ENCODE assay signal across 8 cellular contexts in the genomic region with DNA sequence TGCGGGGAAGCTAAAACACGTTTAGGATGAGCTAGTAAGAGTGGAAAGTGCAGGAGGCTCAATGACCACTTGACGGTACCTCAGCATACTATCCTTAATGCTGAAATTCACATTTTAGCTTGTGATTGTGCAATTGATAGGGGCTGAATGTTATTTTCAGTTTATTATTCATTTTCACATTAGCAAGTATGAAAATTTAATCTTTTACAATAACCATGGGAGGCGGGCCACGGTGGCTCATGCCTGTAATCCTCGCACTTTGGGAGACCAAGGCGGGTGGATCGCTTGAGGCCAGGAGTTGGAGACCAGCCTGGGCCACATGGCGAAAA. TPM values are rescaled to one million over a fixed set of nuclear protein-coding genes. Genes with fewer than 3 reads are reported as not detected.
DNase-seq lines count a peak whose midpoint lies in the region; ATAC-seq, FAIRE-seq and TF ChIP-seq lines count a peak whose summit lies in the region.

No MANE protein-coding gene starts in this region.

- TF ChIP-seq EP300 in GM12878 (IDR thresholded peaks at IDR 0.05; ENCODE audit: borderline replicate concordance in 1 of 2, control insufficient read depth in 1 of 2, low read depth in 2 of 2, low read length in 2 of 2): no peak

- H3K4ac ChIP-seq in mesendoderm (ENCODE audit: low read depth, low read length): no peak overlapping the region

- H3K4me2 ChIP-seq in GM12878 (ENCODE audit: control insufficient read depth, insufficient read depth) (peak overlapping the region; percentile 78), mesendoderm (ENCODE audit: low read length) (peak overlapping the region; percentile 51)

- TF ChIP-seq CTCF in GM12878 (IDR thresholded peaks at IDR 0.05 in 2 of 3, conservative IDR thresholded peaks at IDR 0.05 in 1 of 3; ENCODE audit: control insufficient read depth in 2 of 3, extremely low read depth in 1 of 3, insufficient read depth in 1 of 3, low read depth in 3 of 3, low read length in 3 of 3): no peak

- no peak for DNase-seq in stimulated activated naive CD8-positive, alpha-beta T cell treated with anti-CD3 and anti-CD28 coated beads, Interleukin-15, Interleukin-2, amounts not matched to agents 100 U/mL and 50 U/mL, for 24 hours
- DNase-seq in GM12878 (ENCODE audit: low read depth, low spot score) (no peak), mesendoderm (no peak), AG08396 (ENCODE audit: low spot score) (no peak), middle frontal gyrus (ENCODE audit: extremely low spot score, low spot score) (no peak)

- BruUV-seq in GM12878 (replicated peaks; lab: Mats Ljungman, UMichigan): no TSS peak

- H3K27me3 ChIP-seq in GM12878 (replicated peaks in 1 of 2; ENCODE audit: control insufficient read depth in 2 of 2, insufficient read depth in 2 of 2, low read length in 1 of 2) (no peaks in the 10 kb centered on the region; a peak in 3 of 4 replicates), mesendoderm (ENCODE audit: insufficient read depth, low read length, poor library complexity) (peaks cover 8% of the 10 kb centered on the region)

- intact Hi-C loops in GM12878 (cut with micrococcal nuclease; ENCODE audit: unreplicated experiment): loop anchor here (2.0 kb wide), 1 partner anchor 21 kb away; the partner anchor contains the start of gene ANLN

- H3K79me1 ChIP-seq in mesendoderm (ENCODE audit: low read length): no peaks in the 10 kb centered on the region

- H2BK5ac ChIP-seq in mesendoderm (ENCODE audit: low read length): no peak overlapping the region

- no peaks in the 10 kb centered on the region for H3K36me3 Mint-ChIP-seq in stimulated activated naive CD8-positive, alpha-beta T cell treated with anti-CD3 and anti-CD28 coated beads, Interleukin-15, Interleukin-2, amounts not matched to agents 100 ng/mL and 50 ng/mL, for 24 hours (ENCODE audit: low read depth)

- no peaks in the 10 kb centered on the region for H3K9me3 Mint-ChIP-seq in stimulated activated naive CD8-positive, alpha-beta T cell treated with anti-CD3 and anti-CD28 coated beads, Interleukin-15, Interleukin-2, amounts not matched to agents 100 ng/mL and 50 ng/mL, for 24 hours

- in situ Hi-C loops in GM12878 (cut with MboI): no loop called here

- POLR2A ChIA-PET in GM12878 (lab: Charles Lee): interaction anchor here (1.2 kb wide), 1 partner anchor 23 kb away, joined by 4 read pairs; no protein-coding TSS in a partner anchor

- peak overlapping the region; percentile 87 for H2AFZ ChIP-seq in GM12878 (ENCODE audit: control insufficient read depth, low read depth, low read length)

- H3K4me1 ChIP-seq in GM12878 (ENCODE audit: control insufficient read depth, insufficient read depth, low read length) (no peaks in the 10 kb centered on the region), mesendoderm (ENCODE audit: control insufficient read depth, low read depth, low read length) (no peaks in the 10 kb centered on the region)

- TF ChIP-seq POLR2A in GM12878 (IDR thresholded peaks at IDR 0.05; ENCODE audit: low read depth, low read length): no peak

- peaks cover 5% of the 10 kb centered on the region for H3K27me3 Mint-ChIP-seq in stimulated activated naive CD8-positive, alpha-beta T cell treated with anti-CD3 and anti-CD28 coated beads, Interleukin-15, Interleukin-2, amounts not matched to agents 100 ng/mL and 50 ng/mL, for 24 hours

- FAIRE-seq in GM12878 (lab: Jason Lieb, UNC): no peak

- no peak overlapping the region for H3K27ac ChIP-seq in GM12878 (ENCODE audit: control insufficient read depth, insufficient read depth)
- H3K27ac ChIP-seq in mesendoderm (ENCODE audit: low read depth, low read length): no peak overlapping the region

- H3K23ac ChIP-seq in mesendoderm (ENCODE audit: low read length): no peak overlapping the region

- TF ChIP-seq RAD21 in GM12878 (IDR thresholded peaks at IDR 0.05; ENCODE audit: insufficient read depth, low read depth, low read length): no peak

- H3K9ac ChIP-seq in GM12878 (ENCODE audit: control insufficient read depth, insufficient read depth, low read length) (no peak overlapping the region), mesendoderm (ENCODE audit: low read length) (peak overlapping the region; percentile 56)

- H4K8ac ChIP-seq in mesendoderm (ENCODE audit: low read depth, low read length): no peak overlapping the region

- H2BK120ac ChIP-seq in mesendoderm (ENCODE audit: low read depth, low read length): no peak overlapping the region

- H3K27ac Mint-ChIP-seq in stimulated activated naive CD8-positive, alpha-beta T cell treated with anti-CD3 and anti-CD28 coated beads, Interleukin-15, Interleukin-2, amounts not matched to agents 100 ng/mL and 50 ng/mL, for 24 hours: no peak overlapping the region

- H3K4me1 Mint-ChIP-seq in stimulated activated naive CD8-positive, alpha-beta T cell treated with anti-CD3 and anti-CD28 coated beads, Interleukin-15, Interleukin-2, amounts not matched to agents 100 ng/mL and 50 ng/mL, for 24 hours (ENCODE audit: low read depth): no peaks in the 10 kb centered on the region

- no peaks in the 10 kb centered on the region for H4K20me1 ChIP-seq in GM12878 (ENCODE audit: control insufficient read depth, insufficient read depth)

- WGBS in GM12878 (ENCODE audit: insufficient coverage, insufficient replicate concordance, low lambda C conversion rate, missing lambda C conversion rate): 35% methylated on average over 9 of the region's 9 CpGs
- WGBS in mesendoderm (ENCODE audit: extremely low coverage, insufficient coverage, low lambda C conversion rate): no CpG with 5 or more reads among the region's 9 CpGs

- H3K79me2 ChIP-seq in GM12878 (ENCODE audit: control insufficient read depth, insufficient read depth, low read length) (no peaks in the 10 kb centered on the region), mesendoderm (ENCODE audit: control insufficient read depth, insufficient read depth, low read length) (no peaks in the 10 kb centered on the region)

- H4K5ac ChIP-seq in mesendoderm (ENCODE audit: low read length): no peak overlapping the region

- peak overlapping the region; percentile 91 for H3K4me3 Mint-ChIP-seq in stimulated activated naive CD8-positive, alpha-beta T cell treated with anti-CD3 and anti-CD28 coated beads, Interleukin-15, Interleukin-2, amounts not matched to agents 100 ng/mL and 50 ng/mL, for 24 hours

- H3K4me3 ChIP-seq in GM12878: peak overlapping the region; percentile 76
- peak overlapping the region; percentile 12 for H3K4me3 ChIP-seq in mesendoderm (ENCODE audit: low read length)

- RAD21 ChIA-PET in GM12878 (lab: Charles Lee; ENCODE audit: unreplicated experiment): interaction anchor here (0.7 to 0.9 kb wide), 2 partner anchors 26 to 382 kb away, joined by 3 to 4 read pairs; no protein-coding TSS in a partner anchor

- H2AK5ac ChIP-seq in mesendoderm (ENCODE audit: low read length): no peak overlapping the region

- no peaks in the 10 kb centered on the region for H3K9me3 ChIP-seq in GM12878 (replicated peaks; ENCODE audit: control insufficient read depth, insufficient read depth, low read length)

- peak overlapping the region; percentile 76 for H3K56ac ChIP-seq in mesendoderm (ENCODE audit: low read length)

- H3K18ac ChIP-seq in mesendoderm (ENCODE audit: low read length): no peak overlapping the region

- CTCF ChIA-PET in GM12878 (lab: Yijun Ruan, JAX): interaction anchor here (0.6 to 2.9 kb wide), 18 partner anchors 10 to 834 kb away, joined by 3 to 24 read pairs (median 4); partner anchors contain the start of gene ANLN

- no peak for ATAC-seq in stimulated activated naive CD8-positive, alpha-beta T cell treated with anti-CD3 and anti-CD28 coated beads, Interleukin-15, Interleukin-2, amounts not matched to agents 100 U/mL and 50 U/mL, for 24 hours
- ATAC-seq in GM12878: no peak
- no peak for ATAC-seq in HG03342 (IDR thresholded peaks at IDR 0.05; ENCODE audit: unreplicated experiment)
- no peak for ATAC-seq in HG03097 (IDR thresholded peaks at IDR 0.05; ENCODE audit: low FRiP score, unreplicated experiment)

- H3K36me3 ChIP-seq in GM12878 (ENCODE audit: control insufficient read depth in 2 of 2, insufficient read depth in 2 of 2, low read length in 1 of 2): no peaks in the 10 kb centered on the region
- H3K36me3 ChIP-seq in mesendoderm (ENCODE audit: control insufficient read depth, insufficient read depth, low read length): no peaks in the 10 kb centered on the region

- no peak overlapping the region for H2BK15ac ChIP-seq in mesendoderm (replicated peaks; ENCODE audit: low read depth)

- SMC1A ChIA-PET in GM12878 (lab: Charles Lee; ENCODE audit: uncharacterized antibody, unreplicated experiment): interaction anchor here (0.6 to 2.0 kb wide), 4 partner anchors 9 to 25 kb away, joined by 3 to 7 read pairs (median 4); no protein-coding TSS in a partner anchor

TF ChIP-seq in GM12878, 131 proteins besides CTCF, POLR2A, EP300 and RAD21 (continues in another document):
- TF ChIP-seq MXI1 (IDR thresholded peaks at IDR 0.05; ENCODE audit: low read depth, low read length) (no peak), BHLHE40 (IDR thresholded peaks at IDR 0.05; ENCODE audit: borderline replicate concordance in 1 of 2, low read depth in 2 of 2, low read length in 1 of 2) (no peak), CEBPB (IDR thresholded peaks at IDR 0.05; ENCODE audit: borderline replicate concordance in 1 of 2, low read depth in 2 of 2, low read length in 2 of 2) (no peak)

RNA-seq across cellular contexts. Expression of gene ANLN, which starts 22.1 kb away (rescaled TPM):
- 56.9 and 69.1 TPM in 2 replicates for total RNA-seq in GM12878 (2013; cell fraction: nucleolus; rRNA removed)
- total RNA-seq in GM12878 (2014; rRNA removed): 24.6 and 26.0 TPM in 2 replicates
- total RNA-seq in GM12878 (2014; rRNA removed; fragmentation: Illumina TruSeq; extraction: Trizol): 30.0 and 32.1 TPM in 2 replicates
- total RNA-seq in GM12878 (2021): 29.1 and 30.3 TPM in 2 replicates
- 3.4 TPM for polyA plus RNA-seq in GM12878 (2011; ENCODE audit: low read depth)
- 19.5 and 20.1 TPM in 2 replicates for polyA plus RNA-seq in GM12878 (2011; rRNA removed)
- 18.0 and 21.6 TPM in 2 replicates for polyA plus RNA-seq in GM12878 (2011; cell fraction: cytosol; rRNA removed)
- polyA plus RNA-seq in GM12878 (2011; cell fraction: nucleus; rRNA removed): 32.5 and 49.3 TPM in 2 replicates
- 5.2 and 7.8 TPM in 2 replicates for polyA plus RNA-seq in GM12878 (2012)
- 24.7 and 30.5 TPM in 2 replicates for polyA plus RNA-seq in GM12878 (2014; fragmentation: Illumina TruSeq; extraction: Trizol)
- polyA plus RNA-seq in GM12878 (2014; fragmentation: Nextera tagmentation; extraction: Ambion mirVana): 10 to 100 TPM in 1 of 2 experiments, 1 to 10 TPM in 1; 9.5 to 10.6 TPM
- 12.3 and 14.0 TPM in 2 replicates for polyA plus RNA-seq in GM12878 (2014; rRNA removed)
- polyA plus RNA-seq in GM12878 (2016; fragmentation: Nextera tagmentation; extraction: Ambion mirVana): 10 to 100 TPM; 23.8 to 25.4 TPM
- polyA minus RNA-seq in GM12878 (2011; rRNA and poly(A)+ RNA removed): 79.8 and 82.1 TPM in 2 replicates
- 27.5 and 32.7 TPM in 2 replicates for polyA minus RNA-seq in GM12878 (2011; cell fraction: cytosol; rRNA and poly(A)+ RNA removed)
- 36.2 and 48.2 TPM in 2 replicates for polyA minus RNA-seq in GM12878 (2011; cell fraction: nucleus; rRNA and poly(A)+ RNA removed)
- polyA plus RNA-seq in mesendoderm (2013, experiment 1 of 2): 108 TPM
- 106 TPM for polyA plus RNA-seq in mesendoderm (2013, experiment 2 of 2)
